In the genomic region with DNA sequence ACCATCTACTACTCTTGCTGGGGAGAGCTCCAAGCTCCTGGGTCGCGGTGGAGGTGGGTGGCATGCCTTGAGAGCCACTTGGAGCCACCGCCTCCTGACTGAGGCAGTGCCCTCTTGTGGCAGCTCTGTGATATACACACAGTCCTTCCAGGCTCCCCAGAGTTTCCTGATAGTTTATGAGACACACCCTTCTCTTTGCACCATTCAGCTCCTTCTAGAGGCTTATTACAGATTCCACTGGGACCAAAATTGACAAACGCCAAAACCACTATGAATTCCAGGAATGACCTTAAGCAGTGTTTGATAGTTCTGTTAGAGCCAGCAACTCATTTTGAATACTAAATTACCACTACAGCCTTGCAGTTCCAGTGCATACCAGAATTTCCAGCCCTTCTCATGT, we compare ENCODE assay signal across 8 cellular contexts.
A peak's percentile ranks its signal among the peaks of the same experiment; 100 is the strongest.
DNase-seq lines count a peak whose midpoint lies in the region; ATAC-seq and TF ChIP-seq lines count a peak whose summit lies in the region.

No MANE protein-coding gene starts in this region.

- no peak overlapping the region for H3K4me3 ChIP-seq in CD4-positive, CD25-positive, alpha-beta regulatory T cell (ENCODE audit: low read depth, low read length)
- no peak overlapping the region for H3K4me3 ChIP-seq in gastrocnemius medialis

- intact Hi-C loops in left cardiac atrium (cut with DNase I) (loop anchor here in 1 of 2 donors (10.0 kb wide), 1 partner anchor 192 kb away; no protein-coding TSS in a partner anchor), gastrocnemius medialis (cut with DNase I; ENCODE audit: low total_unique reads) (no loop called here)

- no peaks in the 10 kb centered on the region for H3K27me3 Mint-ChIP-seq in CD4-positive, CD25-positive, alpha-beta regulatory T cell

- peak in 1 of 2 donors; percentile 39 for ATAC-seq in CD4-positive, CD25-positive, alpha-beta regulatory T cell (ENCODE audit: low read depth in 2 of 2)
- ATAC-seq in GM18511 (IDR thresholded peaks at IDR 0.05; ENCODE audit: unreplicated experiment) (peak; percentile 83), HG03159 (IDR thresholded peaks at IDR 0.05; ENCODE audit: unreplicated experiment) (peak; percentile 93), left cardiac atrium (peak; percentile 80 to 89), gastrocnemius medialis (peak in 1 of 2 donors; percentile 62)
- ATAC-seq in activated naive CD4-positive, alpha-beta T cell treated with anti-CD3 and anti-CD28 coated beads, Interleukin-2, amount 50 U/mL, for 72 hours, result peak; percentile 34 to 69

- no peaks in the 10 kb centered on the region for H3K36me3 Mint-ChIP-seq in CD4-positive, CD25-positive, alpha-beta regulatory T cell
- H3K36me3 Mint-ChIP-seq in activated naive CD4-positive, alpha-beta T cell treated with anti-CD3 and anti-CD28 coated beads, Interleukin-2, amount 50 U/mL, for 72 hours, result peaks cover 0 to 4% of the 10 kb centered on the region in 2 donors

- no peaks in the 10 kb centered on the region for H3K27me3 ChIP-seq in CD4-positive, CD25-positive, alpha-beta regulatory T cell (ENCODE audit: control insufficient read depth, insufficient read depth, low read length)
- H3K27me3 ChIP-seq in gastrocnemius medialis, result no peaks in the 10 kb centered on the region

- peaks cover 0 to 4% (median 0%) of the 10 kb centered on the region in 7 donors for H3K9me3 Mint-ChIP-seq in CD4-positive, CD25-positive, alpha-beta regulatory T cell
- no peaks in the 10 kb centered on the region for H3K9me3 Mint-ChIP-seq in activated naive CD4-positive, alpha-beta T cell treated with anti-CD3 and anti-CD28 coated beads, Interleukin-2, amount 50 U/mL, for 72 hours

- no peak overlapping the region for H3K4me3 Mint-ChIP-seq in CD4-positive, CD25-positive, alpha-beta regulatory T cell

- no peaks in the 10 kb centered on the region for H3K9me3 ChIP-seq in CD4-positive, CD25-positive, alpha-beta regulatory T cell (ENCODE audit: control insufficient read depth in 2 of 2, low read length in 2 of 2)
- H3K9me3 ChIP-seq in gastrocnemius medialis, result no peaks in the 10 kb centered on the region

- no peaks in the 10 kb centered on the region for H3K36me3 ChIP-seq in CD4-positive, CD25-positive, alpha-beta regulatory T cell (ENCODE audit: control insufficient read depth, insufficient read depth, low read length)
- no peaks in the 10 kb centered on the region for H3K36me3 ChIP-seq in gastrocnemius medialis

- in situ Hi-C loops in gastrocnemius medialis (cut with MboI; ENCODE audit: low sequenced_read_pairs in 4 of 4), result no loop called here

- no peak overlapping the region for H3K27ac ChIP-seq in CD4-positive, CD25-positive, alpha-beta regulatory T cell (ENCODE audit: insufficient read depth, low read length, poor library complexity, severe bottlenecking)
- H3K27ac ChIP-seq in gastrocnemius medialis, result no peak overlapping the region

- H3K4me1 Mint-ChIP-seq in CD4-positive, CD25-positive, alpha-beta regulatory T cell, result no peaks in the 10 kb centered on the region

- DNase-seq in CD4-positive, CD25-positive, alpha-beta regulatory T cell, result peak in 2 of 3 donors; percentile 0 to 30
- DNase-seq in NCI-H748 (lab: John Stamatoyannopoulos, UW; ENCODE audit: unreplicated experiment) (peak; percentile 65), left cardiac atrium (peak; percentile 51), gastrocnemius medialis (peak in 1 of 2 donors; percentile 15), mesenteric fat pad (ENCODE audit: low spot score) (no peak)
- peak in 1 of 2 donors; percentile 38 for DNase-seq in activated naive CD4-positive, alpha-beta T cell treated with anti-CD3 and anti-CD28 coated beads, Interleukin-2, amount 50 U/mL, for 72 hours (ENCODE audit: low spot score in 2 of 2)

- H3K27ac Mint-ChIP-seq in CD4-positive, CD25-positive, alpha-beta regulatory T cell, result no peak overlapping the region
- no peak overlapping the region for H3K27ac Mint-ChIP-seq in activated naive CD4-positive, alpha-beta T cell treated with anti-CD3 and anti-CD28 coated beads, Interleukin-2, amount 50 U/mL, for 72 hours

- TF ChIP-seq POLR2A in gastrocnemius medialis (IDR thresholded peaks at IDR 0.05), result no peak

- H3K4me1 ChIP-seq in CD4-positive, CD25-positive, alpha-beta regulatory T cell (ENCODE audit: control insufficient read depth, insufficient read depth, low read length, poor library complexity, severe bottlenecking), result no peaks in the 10 kb centered on the region
- no peaks in the 10 kb centered on the region for H3K4me1 ChIP-seq in gastrocnemius medialis

- TF ChIP-seq CTCF in gastrocnemius medialis (IDR thresholded peaks at IDR 0.05 in 4 of 5, conservative IDR thresholded peaks at IDR 0.05 in 1 of 5), result peak; percentile 23 to 72 (median 52)
